6 cellular contexts compared by ENCODE assay signal in the genomic region with DNA sequence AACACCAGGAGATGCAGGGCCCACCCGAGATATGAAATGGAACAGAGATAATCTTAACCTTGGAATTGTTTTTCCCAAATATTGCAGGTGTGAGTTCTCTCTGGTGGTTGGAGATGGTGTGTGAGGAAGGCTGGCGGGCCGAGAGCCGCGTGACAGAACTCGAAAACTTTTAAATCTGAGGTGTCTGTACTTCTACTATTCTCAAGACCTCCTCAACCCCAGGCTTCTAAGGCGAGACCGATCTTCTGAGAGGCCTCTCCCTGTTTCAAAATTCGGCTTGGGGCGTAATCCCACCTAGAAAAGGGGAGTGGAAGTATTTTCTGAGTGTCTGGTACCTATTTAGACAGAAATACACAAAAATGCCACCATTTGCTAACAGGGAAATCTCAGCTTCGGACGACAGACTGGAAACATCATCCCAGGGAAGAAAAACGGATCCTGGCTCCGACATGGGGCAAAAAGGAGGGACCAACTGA. TPM values are rescaled to one million over a fixed set of nuclear protein-coding genes. Genes with fewer than 3 reads are reported as not detected.
DNase-seq lines count a peak whose midpoint lies in the region; ATAC-seq and TF ChIP-seq lines count a peak whose summit lies in the region.

No MANE protein-coding gene starts in this region.

- H3K27ac ChIP-seq in heart right ventricle (peak overlapping the region; percentile 30 to 96 (median 84)), right cardiac atrium (ENCODE audit: low read length) (peak overlapping the region; percentile 88), vagina (peak overlapping the region; percentile 91)

- H3K9me3 ChIP-seq in heart right ventricle = no peaks in the 10 kb centered on the region
- no peaks in the 10 kb centered on the region for H3K9me3 ChIP-seq in right cardiac atrium (ENCODE audit: control insufficient read depth, low read length)
- H3K9me3 ChIP-seq in vagina = no peaks in the 10 kb centered on the region

- DNase-seq in heart right ventricle (no peak), Right ventricle myocardium inferior (ENCODE audit: missing footprints) (no peak), right cardiac atrium (no peak), vagina (ENCODE audit: extremely low spot score in 2 of 2) (no peak), SIG-M5 treated with dmso at 0.1 percent for 504 hours (lab: John Stamatoyannopoulos, UW; ENCODE audit: unreplicated experiment) (no peak)
- no peak for DNase-seq in activated CD4-positive, CD25-positive, alpha-beta regulatory T cell (lab: John Stamatoyannopoulos, UW)

- WGBS in heart right ventricle, 2 donors = 1% methylated on average over 14 of the region's 14 CpGs
- WGBS in right cardiac atrium = under 1% methylated on average over 14 of the region's 14 CpGs

- intact Hi-C loops in heart right ventricle (cut with DNase I) = loop anchor here in 3 of 10 donors (5.0 to 10.0 kb wide), 4 partner anchors 72 to 162 kb away; a partner anchor contains a TSS
- intact Hi-C loops in Right ventricle myocardium inferior (cut with DNase I) = no loop called here
- intact Hi-C loops in right cardiac atrium (cut with DNase I) = loop anchor here in 1 of 4 donors (5.0 kb wide), 1 partner anchor 110 kb away; a partner anchor contains a TSS
- intact Hi-C loops in vagina (cut with DNase I) = no loop called here

- H3K4me1 ChIP-seq in heart right ventricle = peaks cover 4 to 59% (median 43%) of the 10 kb centered on the region in 9 donors
- no peaks in the 10 kb centered on the region for H3K4me1 ChIP-seq in right cardiac atrium (ENCODE audit: control insufficient read depth, insufficient read depth, low read length)
- peaks cover 60% of the 10 kb centered on the region for H3K4me1 ChIP-seq in vagina

- ATAC-seq in heart right ventricle = no peak
- ATAC-seq in Right ventricle myocardium inferior = no peak
- ATAC-seq in right cardiac atrium = no peak

- peaks cover 0 to 68% (median 18%) of the 10 kb centered on the region in 9 donors for H3K36me3 ChIP-seq in heart right ventricle
- H3K36me3 ChIP-seq in vagina = peaks cover 0 to 21% of the 10 kb centered on the region in 2 donors

- no peaks in the 10 kb centered on the region for H3K27me3 ChIP-seq in heart right ventricle
- H3K27me3 ChIP-seq in right cardiac atrium (ENCODE audit: control insufficient read depth, insufficient read depth) = no peaks in the 10 kb centered on the region
- no peaks in the 10 kb centered on the region for H3K27me3 ChIP-seq in vagina

- no peak for TF ChIP-seq CTCF in heart right ventricle (IDR thresholded peaks at IDR 0.05)
- no peak for TF ChIP-seq CTCF in vagina (IDR thresholded peaks at IDR 0.05)

- no peak for TF ChIP-seq POLR2A in vagina (IDR thresholded peaks at IDR 0.05)

- H3K4me3 ChIP-seq in heart right ventricle = peak overlapping the region; percentile 39 to 89 (median 75)
- H3K4me3 ChIP-seq in right cardiac atrium (ENCODE audit: low read length) = peak overlapping the region; percentile 84
- peak overlapping the region; percentile 82 to 96 for H3K4me3 ChIP-seq in vagina

RNA-seq across cellular contexts. Expression of a gene that starts 0.6 kb away (rescaled TPM):
- total RNA-seq in heart right ventricle = 10 to 100 TPM; 47.5 to 58.0 (median 53.2) TPM
- polyA plus RNA-seq in heart right ventricle = 100 to 1,000 TPM in 1 of 2 donors, 10 to 100 TPM in 1; 90.3 to 136 TPM
- total RNA-seq in Right ventricle myocardium inferior = 50.2 TPM
- 10 to 100 TPM; 50.3 to 55.7 (median 52.7) TPM for total RNA-seq in right cardiac atrium
- polyA plus RNA-seq in right cardiac atrium = 113 TPM
- total RNA-seq in vagina = 33.1 TPM

RNA-seq across cellular contexts. Expression of a gene that starts 0.9 kb away (rescaled TPM):
- total RNA-seq in heart right ventricle (10 to 100 TPM; 10.3 to 36.9 (median 17.4) TPM), Right ventricle myocardium inferior (17.3 TPM), right cardiac atrium (10 to 100 TPM; 13.8 to 23.2 (median 17.6) TPM), vagina (9.8 TPM)
- polyA plus RNA-seq in heart right ventricle (10 to 100 TPM; 33.7 to 82.9 TPM), right cardiac atrium (23.8 TPM)

RNA-seq across cellular contexts. Expression of a gene that starts 12.5 kb away (rescaled TPM):
- total RNA-seq in heart right ventricle = 10 to 100 TPM; 12.5 to 20.8 (median 17.0) TPM
- 10 to 100 TPM in 1 of 2 donors, 1 to 10 TPM in 1; 7.9 to 15.7 TPM for polyA plus RNA-seq in heart right ventricle
- total RNA-seq in Right ventricle myocardium inferior = 18.3 TPM
- 10 to 100 TPM; 19.0 to 24.1 (median 22.4) TPM for total RNA-seq in right cardiac atrium
- 15.5 TPM for polyA plus RNA-seq in right cardiac atrium
- 29.2 TPM for total RNA-seq in vagina

RNA-seq across cellular contexts. Expression of a gene that starts 25.8 kb away (rescaled TPM):
- total RNA-seq in heart right ventricle (10 to 100 TPM in 2 of 10 donors, 1 to 10 TPM in 4, under 1 TPM in 4; 0.72 to 11.5 (median 1.8) TPM), Right ventricle myocardium inferior (2.9 TPM), right cardiac atrium (10 to 100 TPM in 1 of 4 donors, 1 to 10 TPM in 3; 3.1 to 21.2 (median 5.6) TPM), vagina (21.6 TPM)
- polyA plus RNA-seq in heart right ventricle (1 to 10 TPM; 4.3 to 6.0 TPM), right cardiac atrium (6.9 TPM)
